Comparison of ENCODE assay signal across 9 cellular contexts in genomic region chr17:41734139-41734948, GRCh38. TPM values are rescaled to one million over a fixed set of nuclear protein-coding genes. Genes with fewer than 3 reads are reported as not detected.
A peak's percentile ranks its signal among the peaks of the same experiment; 100 is the strongest.
DNase-seq lines count a peak whose midpoint lies in the region; ATAC-seq and TF ChIP-seq lines count a peak whose summit lies in the region.
"Had no signal": no experiment of that assay in that cellular context is flagged by ENCODE, and none has a peak within 500 bp of the region (broad histone marks: within the 10 kb centered on the region; RNA-seq: fewer than 3 reads in every experiment).

A gene with protein sequence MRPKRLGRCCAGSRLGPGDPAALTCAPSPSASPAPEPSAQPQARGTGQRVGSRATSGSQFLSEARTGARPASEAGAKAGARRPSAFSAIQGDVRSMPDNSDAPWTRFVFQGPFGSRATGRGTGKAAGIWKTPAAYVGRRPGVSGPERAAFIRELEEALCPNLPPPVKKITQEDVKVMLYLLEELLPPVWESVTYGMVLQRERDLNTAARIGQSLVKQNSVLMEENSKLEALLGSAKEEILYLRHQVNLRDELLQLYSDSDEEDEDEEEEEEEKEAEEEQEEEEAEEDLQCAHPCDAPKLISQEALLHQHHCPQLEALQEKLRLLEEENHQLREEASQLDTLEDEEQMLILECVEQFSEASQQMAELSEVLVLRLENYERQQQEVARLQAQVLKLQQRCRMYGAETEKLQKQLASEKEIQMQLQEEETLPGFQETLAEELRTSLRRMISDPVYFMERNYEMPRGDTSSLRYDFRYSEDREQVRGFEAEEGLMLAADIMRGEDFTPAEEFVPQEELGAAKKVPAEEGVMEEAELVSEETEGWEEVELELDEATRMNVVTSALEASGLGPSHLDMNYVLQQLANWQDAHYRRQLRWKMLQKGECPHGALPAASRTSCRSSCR (minus strand): TSS chr17:41734643. CDS start chr17:41734634, 9 bp downstream.

- H3K4me3 Mint-ChIP-seq in naive thymus-derived CD8-positive, alpha-beta T cell: peak within 1 kb of the TSS in 9 of 10 donors; percentile 20 to 74 (median 50)
- H3K4me3 Mint-ChIP-seq: stimulated activated naive CD8-positive, alpha-beta T cell treated with anti-CD3 and anti-CD28 coated beads, Interleukin-15, Interleukin-2, amounts not matched to agents 100 ng/mL and 50 ng/mL, for 24 hours had no signal

- intact Hi-C loops in esophagus squamous epithelium (cut with DNase I): no loop called here

- peaks cover 5 to 79% (median 13%) of the 10 kb centered on the region in 4 donors for H3K27me3 ChIP-seq in esophagus squamous epithelium

- no peaks in the 10 kb centered on the region for H3K9me3 Mint-ChIP-seq in naive thymus-derived CD8-positive, alpha-beta T cell
- H3K9me3 Mint-ChIP-seq: stimulated activated naive CD8-positive, alpha-beta T cell treated with anti-CD3 and anti-CD28 coated beads, Interleukin-15, Interleukin-2, amounts not matched to agents 100 ng/mL and 50 ng/mL, for 24 hours had no signal

- H3K4me3 ChIP-seq in esophagus squamous epithelium: peak within 1 kb of the TSS; percentile 29 to 67 (median 52)

- TF ChIP-seq CTCF in VCaP (conservative IDR thresholded peaks at IDR 0.05) (no peak), esophagus squamous epithelium (IDR thresholded peaks at IDR 0.05) (no peak)

- peak; percentile 65 for DNase-seq in activated CD8-positive, alpha-beta memory T cell treated with anti-CD3 and anti-CD28 coated beads, Interleukin-2, amount 50 U/mL, for 48 hours
- no peak for DNase-seq in activated CD8-positive, alpha-beta memory T cell treated with anti-CD3 and anti-CD28 coated beads, Interleukin-2, amount 50 U/mL, for 4 hours
- no peak for DNase-seq in esophagus squamous epithelium (lab: John Stamatoyannopoulos, UW)
- DNase-seq in naive thymus-derived CD8-positive, alpha-beta T cell: no peak
- DNase-seq in activated effector memory CD4-positive, alpha-beta T cell treated with anti-CD3 and anti-CD28 coated beads, Interleukin-2, amount 50 U/mL, for 16 hours: no peak

- POLR2A ChIA-PET in naive thymus-derived CD8-positive, alpha-beta T cell (lab: Charles Lee): no interaction called here

- H3K27me3 Mint-ChIP-seq in naive thymus-derived CD8-positive, alpha-beta T cell: peaks cover 13 to 68% (median 52%) of the 10 kb centered on the region in 5 donors

- H3K27ac ChIP-seq in VCaP: peak within 1 kb of the TSS; percentile 51; the same call in 1 of the 2 replicates
- no peak within 1 kb of the TSS for H3K27ac ChIP-seq in esophagus squamous epithelium

- H3K9me3 ChIP-seq in esophagus squamous epithelium: no peaks in the 10 kb centered on the region

- H3K4me1 Mint-ChIP-seq in naive thymus-derived CD8-positive, alpha-beta T cell: peaks cover 2 to 13% (median 8%) of the 10 kb centered on the region in 4 donors

- 0 to 1% methylated on average over 14 to 33 of the region's 77 CpGs for WGBS in esophagus squamous epithelium, 2 donors

- H3K4me1 ChIP-seq in esophagus squamous epithelium: peaks cover 18 to 53% (median 28%) of the 10 kb centered on the region in 3 donors

- peak in 2 of 4 donors; percentile 60 to 72 for TF ChIP-seq POLR2A in esophagus squamous epithelium (IDR thresholded peaks at IDR 0.05)

- H3K36me3 ChIP-seq in esophagus squamous epithelium: no peaks in the 10 kb centered on the region

- H3K36me3 Mint-ChIP-seq in naive thymus-derived CD8-positive, alpha-beta T cell: no peaks in the 10 kb centered on the region

- ATAC-seq in naive thymus-derived CD8-positive, alpha-beta T cell: peak in 1 of 2 donors; percentile 15
- ATAC-seq in GM19023 (IDR thresholded peaks at IDR 0.05; ENCODE audit: unreplicated experiment) (no peak), HG03571 (IDR thresholded peaks at IDR 0.05; ENCODE audit: unreplicated experiment) (no peak)

- H3K27ac Mint-ChIP-seq in naive thymus-derived CD8-positive, alpha-beta T cell: peak within 1 kb of the TSS in 2 of 10 donors; percentile 66 to 73
- H3K27ac Mint-ChIP-seq: stimulated activated naive CD8-positive, alpha-beta T cell treated with anti-CD3 and anti-CD28 coated beads, Interleukin-15, Interleukin-2, amounts not matched to agents 100 ng/mL and 50 ng/mL, for 24 hours had no signal

RNA-seq across cellular contexts. Expression of the gene that starts here (rescaled TPM):
- under 1 TPM; 0.34 to 0.94 (median 0.53) TPM for total RNA-seq in esophagus squamous epithelium
- total RNA-seq in naive thymus-derived CD8-positive, alpha-beta T cell: under 1 TPM in 1 of 2 experiments, not detected in 1; 0.11 TPM
- not detected for polyA plus RNA-seq in naive thymus-derived CD8-positive, alpha-beta T cell
